Comparison of ENCODE assay signal across 28 cellular contexts in the genomic region with DNA sequence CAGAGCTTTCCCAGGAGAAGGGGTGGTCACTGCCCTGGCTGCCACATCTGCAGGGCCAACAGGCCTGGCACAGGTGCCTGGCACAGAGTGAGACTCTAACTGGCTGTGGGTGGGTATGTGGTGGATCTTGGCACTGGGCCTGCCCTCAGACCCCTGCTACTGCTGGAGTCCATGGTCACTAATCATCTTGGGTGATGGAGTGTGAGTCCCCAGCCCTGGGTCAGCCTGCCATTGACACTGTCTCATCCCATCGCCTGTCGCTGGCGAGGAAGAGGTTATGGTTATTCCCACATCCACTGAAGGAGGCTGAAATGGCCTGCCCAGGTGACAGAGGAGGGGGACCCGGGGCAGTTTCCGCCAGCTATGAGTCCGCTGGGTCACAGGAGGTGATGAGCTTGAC.
"Had no signal": no experiment of that assay in that cellular context is flagged by ENCODE, and none has a peak within 500 bp of the region (broad histone marks: within the 10 kb centered on the region; RNA-seq: fewer than 3 reads in every experiment).

No MANE protein-coding gene starts in this region.

- H3K4me1 ChIP-seq: uterus had no signal

- FAIRE-seq: endothelial cell of umbilical vein, keratinocyte had no signal

- H3K27ac Mint-ChIP-seq: memory B cell; natural killer cell; stimulated activated memory B cell treated with anti-CD40 and anti-IgM and Interleukin-4, amounts not matched to agents 10 μg/mL and 1 μg/mL and 100 μg/mL, for 72 hours had no signal

- H3K9me3 Mint-ChIP-seq: memory B cell, natural killer cell, neural crest cell had no signal

- H3K27ac ChIP-seq: coronary artery, esophagus squamous epithelium, ovary, sigmoid colon, skin epidermis, thoracic aorta, upper lobe of right lung, uterus had no signal

- ATAC-seq: left lobe of liver; natural killer cell; stimulated activated memory B cell treated with anti-CD40 and anti-IgM and Interleukin-4, amounts not matched to agents 10 μg/mL and 1 μg/mL and 100 μg/mL, for 72 hours; stimulated activated naive CD8-positive, alpha-beta T cell treated with anti-CD3 and anti-CD28 coated beads, Interleukin-15, Interleukin-2, amounts not matched to agents 100 U/mL and 50 U/mL, for 24 hours; upper lobe of right lung had no signal

- H3K9me3 ChIP-seq: esophagus squamous epithelium, ovary, sigmoid colon, spleen, thoracic aorta, tibial nerve, upper lobe of right lung, uterus had no signal

- H3K4me3 ChIP-seq: coronary artery, esophagus squamous epithelium, lung, ovary, sigmoid colon, skin epidermis, spleen, thoracic aorta, tibial nerve, upper lobe of right lung, uterus had no signal

- H3K36me3 ChIP-seq: ovary, sigmoid colon, thoracic aorta, upper lobe of right lung, uterus had no signal

- H3K4me1 Mint-ChIP-seq: memory B cell; natural killer cell; stimulated activated memory B cell treated with anti-CD40 and anti-IgM and Interleukin-4, amounts not matched to agents 10 μg/mL and 1 μg/mL and 100 μg/mL, for 72 hours had no signal

- DNase-seq: dermis blood vessel endothelial cell; effector memory CD4-positive, alpha-beta T cell; erythroblast; esophagus squamous epithelium; foreskin melanocyte; hypothalamus; natural killer cell; nucleus accumbens; ovary; retina; sigmoid colon; spleen; stimulated activated CD4-positive, alpha-beta T cell treated with anti-CD3 and anti-CD28 coated beads, Interleukin-4, amount 100 ng/mL, for 4 hours; stimulated activated naive CD8-positive, alpha-beta T cell treated with anti-CD3 and anti-CD28 coated beads, Interleukin-15, Interleukin-2, amounts not matched to agents 100 U/mL and 50 U/mL, for 24 hours; substantia nigra; upper lobe of right lung; uterus had no signal

- H3K27me3 ChIP-seq: ovary, sigmoid colon, spleen, tibial nerve, upper lobe of right lung, uterus had no signal

- H3K4me3 Mint-ChIP-seq: memory B cell; natural killer cell; neural crest cell; stimulated activated memory B cell treated with anti-CD40 and anti-IgM and Interleukin-4, amounts not matched to agents 10 μg/mL and 1 μg/mL and 100 μg/mL, for 72 hours had no signal

- H3K36me3 Mint-ChIP-seq: natural killer cell had no signal
